9 cellular contexts compared by ENCODE assay signal in genomic region chr17:20095366-20096080, GRCh38.
DNase-seq lines count a peak whose midpoint lies in the region; ATAC-seq and TF ChIP-seq lines count a peak whose summit lies in the region.
"Had no signal": no experiment of that assay in that cellular context is flagged by ENCODE, and none has a peak within 500 bp of the region (broad histone marks: within the 10 kb centered on the region; RNA-seq: fewer than 3 reads in every experiment).

No MANE protein-coding gene starts in this region.

- H3K4me3 Mint-ChIP-seq in activated CD4-positive, alpha-beta memory T cell treated with anti-CD3 and anti-CD28 coated beads, Interleukin-2, amount 10 ng/mL, durations not matched to agents 7 days and 5 days, result no peak overlapping the region

- H3K9me3 ChIP-seq in HEK293 (ENCODE audit: control insufficient read depth, insufficient read depth, low read depth, low read length), result no peaks in the 10 kb centered on the region
- H3K9me3 ChIP-seq in gastroesophageal sphincter, result no peaks in the 10 kb centered on the region
- no peaks in the 10 kb centered on the region for H3K9me3 ChIP-seq in trophoblast cell (ENCODE audit: insufficient read depth, low read depth, low read length)

- TF ChIP-seq POLR2A in gastroesophageal sphincter (IDR thresholded peaks at IDR 0.05), result no peak

- H3K36me3 ChIP-seq in HEK293 (ENCODE audit: control insufficient read depth in 2 of 2, insufficient read depth in 1 of 2, low read length in 2 of 2) (no peaks in the 10 kb centered on the region; a peak in 1 of 3 replicates), gastroesophageal sphincter (peaks cover 0 to 10% of the 10 kb centered on the region in 2 donors), trophoblast cell (ENCODE audit: control insufficient read depth in 1 of 2, insufficient read depth in 2 of 2, low read length in 2 of 2) (no peaks in the 10 kb centered on the region)

- no peak overlapping the region for H2BK5ac ChIP-seq in trophoblast cell (ENCODE audit: low read depth, low read length, poor library complexity)

- H3K9ac ChIP-seq in trophoblast cell (ENCODE audit: low read length), result no peak overlapping the region
- H3K9ac ChIP-seq: KMS-11 had no signal

- ATAC-seq in gastroesophageal sphincter (peak; percentile 68), GM18873 (IDR thresholded peaks at IDR 0.05; ENCODE audit: low FRiP score, unreplicated experiment) (no peak)

- H3K4me2 ChIP-seq in trophoblast cell (ENCODE audit: low read length), result no peak overlapping the region
- H3K4me2 ChIP-seq: KMS-11 had no signal

- H2AFZ ChIP-seq in trophoblast cell (ENCODE audit: insufficient read depth, low read length, poor library complexity), result no peak overlapping the region

- CTCF ChIA-PET in HEK293 (lab: Yijun Ruan, JAX), result interaction anchor here (0.6 to 2.0 kb wide), 8 partner anchors 11 to 102 kb away, joined by 3 to 16 read pairs (median 6); partner anchors contain the start of gene SPECC1
- CTCF ChIA-PET in activated CD4-positive, alpha-beta memory T cell treated with anti-CD3 and anti-CD28 coated beads, Interleukin-2, amount 10 ng/mL, durations not matched to agents 7 days and 5 days (lab: Charles Lee), result no interaction called here

- H3K4me1 ChIP-seq in HEK293 (ENCODE audit: control insufficient read depth, insufficient read depth, low read length) (peaks cover 31% of the 10 kb centered on the region), gastroesophageal sphincter (peaks cover 0 to 37% (median 8%) of the 10 kb centered on the region in 3 donors), trophoblast cell (ENCODE audit: control insufficient read depth in 1 of 2, insufficient read depth in 2 of 2, low read length in 2 of 2) (peaks cover 0 to 5% of the 10 kb centered on the region in 2 experiments)

- WGBS in gastroesophageal sphincter (ENCODE audit: low coverage in 1 of 2), 2 donors, result 37 to 46% methylated on average over 5 to 14 of the region's 18 CpGs
- no CpG with 5 or more reads among the region's 18 CpGs for WGBS in trophoblast cell (ENCODE audit: extremely low coverage, insufficient coverage, insufficient read length)

- POLR2A ChIA-PET in HEK293 (lab: Yijun Ruan, JAX), result interaction anchor here (0.6 to 1.0 kb wide), 2 partner anchors 85 to 103 kb away, joined by 5 to 6 read pairs; no protein-coding TSS in a partner anchor
- POLR2A ChIA-PET in activated CD4-positive, alpha-beta memory T cell treated with anti-CD3 and anti-CD28 coated beads, Interleukin-2, amount 10 ng/mL, durations not matched to agents 7 days and 5 days (lab: Charles Lee), result no interaction called here

- no peaks in the 10 kb centered on the region for H3K9me3 Mint-ChIP-seq in activated CD4-positive, alpha-beta memory T cell treated with anti-CD3 and anti-CD28 coated beads, Interleukin-2, amount 10 ng/mL, durations not matched to agents 7 days and 5 days

- H3K27ac Mint-ChIP-seq in activated CD4-positive, alpha-beta memory T cell treated with anti-CD3 and anti-CD28 coated beads, Interleukin-2, amount 10 ng/mL, durations not matched to agents 7 days and 5 days, result no peak overlapping the region

- peaks cover 3% of the 10 kb centered on the region for H3K4me1 Mint-ChIP-seq in activated CD4-positive, alpha-beta memory T cell treated with anti-CD3 and anti-CD28 coated beads, Interleukin-2, amount 10 ng/mL, durations not matched to agents 7 days and 5 days

- DNase-seq in SK-N-DZ (ENCODE audit: low spot score) (peak; percentile 56), trophoblast cell (peak; percentile 17 to 42), T-helper 1 cell (no peak), GM13976 (ENCODE audit: low spot score) (no peak)
- DNase-seq in activated CD4-positive, alpha-beta memory T cell treated with anti-CD3 and anti-CD28 coated beads, Interleukin-2, amount 10 ng/mL, durations not matched to agents 7 days and 5 days, result no peak

- H3K27me3 Mint-ChIP-seq in activated CD4-positive, alpha-beta memory T cell treated with anti-CD3 and anti-CD28 coated beads, Interleukin-2, amount 10 ng/mL, durations not matched to agents 7 days and 5 days, result no peaks in the 10 kb centered on the region

- no peak overlapping the region for H3K23ac ChIP-seq in trophoblast cell (ENCODE audit: low read length)

- in situ Hi-C loops in GM13976 (cut with MboI; ENCODE audit: low sequenced_read_pairs, unreplicated experiment), result no loop called here

- H3K27ac ChIP-seq in HEK293 (ENCODE audit: extremely low read depth, low read depth, low read length) (no peak overlapping the region), gastroesophageal sphincter (peak overlapping the region; percentile 7 to 69 (median 64)), trophoblast cell (ENCODE audit: low read depth, low read length) (no peak overlapping the region)
- H3K27ac ChIP-seq: KMS-11 had no signal

- no peak overlapping the region for H4K91ac ChIP-seq in trophoblast cell (ENCODE audit: low read depth, low read length)

- H2BK120ac ChIP-seq in trophoblast cell (ENCODE audit: insufficient read depth, low read length, poor library complexity), result no peak overlapping the region

- H3K4me3 ChIP-seq in HEK293 (ENCODE audit: low read depth, low read length) (no peak overlapping the region), gastroesophageal sphincter (no peak overlapping the region), trophoblast cell (ENCODE audit: low read depth, low read length) (no peak overlapping the region)

- H3K4ac ChIP-seq in trophoblast cell (ENCODE audit: low read depth, low read length), result no peak overlapping the region

- H3K79me1 ChIP-seq in trophoblast cell (ENCODE audit: low read length), result no peaks in the 10 kb centered on the region

- H2BK12ac ChIP-seq in trophoblast cell (ENCODE audit: low read length), result no peak overlapping the region

- H3K36me3 Mint-ChIP-seq in activated CD4-positive, alpha-beta memory T cell treated with anti-CD3 and anti-CD28 coated beads, Interleukin-2, amount 10 ng/mL, durations not matched to agents 7 days and 5 days (ENCODE audit: low read depth), result no peaks in the 10 kb centered on the region

- H4K12ac ChIP-seq in trophoblast cell (ENCODE audit: low read depth, low read length), result no peak overlapping the region

- H3K79me2 ChIP-seq in trophoblast cell (ENCODE audit: control insufficient read depth, insufficient read depth, low read length, poor library complexity), result no peaks in the 10 kb centered on the region

- no peaks in the 10 kb centered on the region for H3K27me3 ChIP-seq in gastroesophageal sphincter
- no peaks in the 10 kb centered on the region for H3K27me3 ChIP-seq in trophoblast cell (ENCODE audit: insufficient read depth, low read length)

- H3K14ac ChIP-seq in trophoblast cell (ENCODE audit: low read length), result no peak overlapping the region

- no peak overlapping the region for H2AK5ac ChIP-seq in trophoblast cell (ENCODE audit: low read length)

- TF ChIP-seq CTCF in HEK293 (tag by site-specific recombination; IDR thresholded peaks at IDR 0.05), result peak; percentile 80
- TF ChIP-seq CTCF in gastroesophageal sphincter (IDR thresholded peaks at IDR 0.05), result peak in 2 of 4 experiments; percentile 29 to 49
- TF ChIP-seq CTCF in GM13976 (IDR thresholded peaks at IDR 0.05; ENCODE audit: borderline replicate concordance, control extremely low read depth, extremely low read depth, insufficient read depth, missing control alignments), result no peak

- no peak for TF ChIP-seq EP300 in gastroesophageal sphincter (IDR thresholded peaks at IDR 0.05)

- H3K18ac ChIP-seq in trophoblast cell (ENCODE audit: low read length), result no peak overlapping the region

- no peak overlapping the region for H4K8ac ChIP-seq in trophoblast cell (ENCODE audit: low read depth, low read length)

TF ChIP-seq in HEK293, 187 proteins besides CTCF, POLR2A, EP300 and RAD21 (continues in another document):
- TF ChIP-seq, protein P1, sequence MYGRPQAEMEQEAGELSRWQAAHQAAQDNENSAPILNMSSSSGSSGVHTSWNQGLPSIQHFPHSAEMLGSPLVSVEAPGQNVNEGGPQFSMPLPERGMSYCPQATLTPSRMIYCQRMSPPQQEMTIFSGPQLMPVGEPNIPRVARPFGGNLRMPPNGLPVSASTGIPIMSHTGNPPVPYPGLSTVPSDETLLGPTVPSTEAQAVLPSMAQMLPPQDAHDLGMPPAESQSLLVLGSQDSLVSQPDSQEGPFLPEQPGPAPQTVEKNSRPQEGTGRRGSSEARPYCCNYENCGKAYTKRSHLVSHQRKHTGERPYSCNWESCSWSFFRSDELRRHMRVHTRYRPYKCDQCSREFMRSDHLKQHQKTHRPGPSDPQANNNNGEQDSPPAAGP (tag by site-specific recombination; IDR thresholded peaks at IDR 0.05), result peak; percentile 77; the same call in 1 of the 2 replicates
- TF ChIP-seq, protein P2, sequence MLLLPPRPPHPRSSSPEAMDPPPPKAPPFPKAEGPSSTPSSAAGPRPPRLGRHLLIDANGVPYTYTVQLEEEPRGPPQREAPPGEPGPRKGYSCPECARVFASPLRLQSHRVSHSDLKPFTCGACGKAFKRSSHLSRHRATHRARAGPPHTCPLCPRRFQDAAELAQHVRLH (tag by site-specific recombination; IDR thresholded peaks at IDR 0.05), result no peak
- TF ChIP-seq KLF1 (tag by site-specific recombination; IDR thresholded peaks at IDR 0.05) (peak; percentile 46), ZNF639 (tag by site-specific recombination; IDR thresholded peaks at IDR 0.05) (no peak), ZNF660 (tag by site-specific recombination; IDR thresholded peaks at IDR 0.05) (peak; percentile 28; the same call in 1 of the 2 replicates), ZNF585B (tag by site-specific recombination; IDR thresholded peaks at IDR 0.05) (no peak)
- TF ChIP-seq, protein P3, sequence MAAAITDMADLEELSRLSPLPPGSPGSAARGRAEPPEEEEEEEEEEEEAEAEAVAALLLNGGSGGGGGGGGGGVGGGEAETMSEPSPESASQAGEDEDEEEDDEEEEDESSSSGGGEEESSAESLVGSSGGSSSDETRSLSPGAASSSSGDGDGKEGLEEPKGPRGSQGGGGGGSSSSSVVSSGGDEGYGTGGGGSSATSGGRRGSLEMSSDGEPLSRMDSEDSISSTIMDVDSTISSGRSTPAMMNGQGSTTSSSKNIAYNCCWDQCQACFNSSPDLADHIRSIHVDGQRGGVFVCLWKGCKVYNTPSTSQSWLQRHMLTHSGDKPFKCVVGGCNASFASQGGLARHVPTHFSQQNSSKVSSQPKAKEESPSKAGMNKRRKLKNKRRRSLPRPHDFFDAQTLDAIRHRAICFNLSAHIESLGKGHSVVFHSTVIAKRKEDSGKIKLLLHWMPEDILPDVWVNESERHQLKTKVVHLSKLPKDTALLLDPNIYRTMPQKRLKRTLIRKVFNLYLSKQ (tag by site-specific recombination; IDR thresholded peaks at IDR 0.05; ENCODE audit: borderline replicate concordance), result no peak

Comparison
In these comparisons a context has a peak if more than half of its experiments do, and no peak if none do; other contexts are left out.
1. H3K27ac ChIP-seq: peak in gastroesophageal sphincter (4 of 4); none in HEK293 (single experiment) and trophoblast cell (single experiment).
2. DNase-seq: peak in SK-N-DZ (single experiment) and trophoblast cell (2 of 2); none in activated CD4-positive, alpha-beta memory T cell treated with anti-CD3 and anti-CD28 coated beads, Interleukin-2, amount 10 ng/mL, durations not matched to agents 7 days and 5 days (single experiment), T-helper 1 cell (0 of 5) and GM13976 (single experiment).